Comparison of ENCODE assay signal across 8 cellular contexts in the genomic region with DNA sequence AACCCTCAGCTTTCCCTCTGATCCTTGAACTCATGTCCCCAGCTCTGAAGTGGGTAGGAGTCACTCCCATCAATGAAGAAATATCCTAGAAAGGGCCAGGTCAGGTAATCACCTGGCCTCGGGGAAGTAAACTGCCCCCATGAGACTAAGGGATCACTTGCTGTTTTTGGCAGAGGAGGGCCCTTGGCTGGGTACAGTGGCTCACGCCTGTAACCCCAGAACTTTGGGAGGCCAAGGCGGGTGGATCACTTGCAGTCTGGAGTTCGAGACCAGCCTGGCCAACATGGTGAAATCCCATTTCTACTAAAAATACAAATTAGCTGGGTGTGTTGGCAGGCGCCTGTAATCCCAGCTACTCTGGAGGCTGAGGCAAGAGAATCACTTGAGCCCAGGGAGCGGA. TPM values are rescaled to one million over a fixed set of nuclear protein-coding genes. Genes with fewer than 3 reads are reported as not detected.
A peak's percentile ranks its signal among the peaks of the same experiment; 100 is the strongest.
DNase-seq lines count a peak whose midpoint lies in the region; ATAC-seq and TF ChIP-seq lines count a peak whose summit lies in the region.
"Not testable (repeated sequence)": the region's sequence is repeated elsewhere in the genome, so short reads cannot be mapped to it uniquely, and the experiment has no call there.

No MANE protein-coding gene starts in this region.

- not testable (repeated sequence) for TF ChIP-seq EP300 in sigmoid colon (IDR thresholded peaks at IDR 0.05)

- WGBS in GM23248 (ENCODE audit: low coverage in 1 of 2, low lambda C conversion rate in 2 of 2, missing lambda C conversion rate in 2 of 2), 2 experiments = 92% methylated on average over 5 to 6 of the region's 6 CpGs
- 92 to 98% (median 94%) methylated on average over 6 of the region's 6 CpGs for WGBS in adrenal gland, 4 donors
- 96 to 98% methylated on average over 6 of the region's 6 CpGs for WGBS in sigmoid colon, 2 donors

- not testable (repeated sequence) for TF ChIP-seq CTCF in adrenal gland (IDR thresholded peaks at IDR 0.05); sigmoid colon (IDR thresholded peaks at IDR 0.05); vagina (IDR thresholded peaks at IDR 0.05)

- peak overlapping the region; percentile 62; the same call in 1 of the 2 replicates for H3K9ac ChIP-seq in GM23248

- not testable (repeated sequence) for H3K27me3 ChIP-seq in GM23248 (replicated peaks; ENCODE audit: insufficient read depth); adrenal gland; muscle layer of duodenum (ENCODE audit: low read depth, low read length); sigmoid colon; vagina

- H3K27ac ChIP-seq in GM23248 (peak overlapping the region; percentile 94), adrenal gland (peak overlapping the region in 4 of 5 donors; percentile 63 to 88 (median 79)), cingulate gyrus (ENCODE audit: low read depth, low read length) (peak overlapping the region; percentile 87), muscle layer of duodenum (ENCODE audit: low read length) (peak overlapping the region; percentile 64), sigmoid colon (peak overlapping the region in 3 of 4 donors; percentile 65 to 88 (median 77)), temporal lobe (ENCODE audit: low read depth, low read length) (peak overlapping the region; percentile 91), vagina (peak overlapping the region; percentile 79)

- ATAC-seq in Right ventricle myocardium inferior = not testable (repeated sequence)

- not testable (repeated sequence) for H3K4me3 ChIP-seq in GM23248; adrenal gland; muscle layer of duodenum (ENCODE audit: low read depth in 1 of 2, low read length in 2 of 2); sigmoid colon; vagina

- peaks cover 100% of the 10 kb centered on the region for H3K79me2 ChIP-seq in GM23248 (ENCODE audit: insufficient read depth)

- H3K9me3 ChIP-seq in GM23248 (ENCODE audit: low read depth); adrenal gland (replicated peaks in 1 of 3); muscle layer of duodenum (ENCODE audit: control insufficient read depth in 1 of 2, low read length in 2 of 2); sigmoid colon; vagina: not testable (repeated sequence)

- in situ Hi-C loops in GM23248 (cut with MboI) = not testable (repeated sequence)

- H2AFZ ChIP-seq in GM23248 = not testable (repeated sequence)

- H3K9me2 ChIP-seq in GM23248 (ENCODE audit: insufficient read depth) = not testable (repeated sequence)

- H3F3A ChIP-seq in GM23248 (ENCODE audit: insufficient read depth) = peaks cover 35% of the 10 kb centered on the region

- H4K20me1 ChIP-seq in GM23248 (ENCODE audit: insufficient read depth) = peaks cover 12% of the 10 kb centered on the region; the same call in 1 of the 2 replicates

- H3K36me3 ChIP-seq in GM23248 (ENCODE audit: low read depth) = peaks cover 28% of the 10 kb centered on the region; the same call in 1 of the 2 replicates
- peaks cover 0 to 44% of the 10 kb centered on the region in 2 donors for H3K36me3 ChIP-seq in adrenal gland (replicated peaks in 1 of 2)
- peaks cover 7 to 43% of the 10 kb centered on the region in 2 donors for H3K36me3 ChIP-seq in muscle layer of duodenum (ENCODE audit: control insufficient read depth in 1 of 2, insufficient read depth in 2 of 2, low read length in 2 of 2)
- peaks cover 0 to 40% (median 26%) of the 10 kb centered on the region in 4 donors for H3K36me3 ChIP-seq in sigmoid colon
- H3K36me3 ChIP-seq in vagina = peaks cover 0 to 31% of the 10 kb centered on the region in 2 donors

- DNase-seq in GM23248; adrenal gland; sigmoid colon; vagina (ENCODE audit: extremely low spot score in 2 of 2): not testable (repeated sequence)
- peak; percentile 26 for DNase-seq in Right ventricle myocardium inferior (ENCODE audit: missing footprints)

- H3K4me1 ChIP-seq in GM23248 (ENCODE audit: insufficient read depth) (peaks cover 39% of the 10 kb centered on the region), adrenal gland (replicated peaks in 1 of 2) (peaks cover 17 to 23% of the 10 kb centered on the region in 2 donors), muscle layer of duodenum (ENCODE audit: control insufficient read depth in 1 of 2, insufficient read depth in 2 of 2, low read length in 2 of 2) (peaks cover 0 to 25% of the 10 kb centered on the region in 2 donors), sigmoid colon (peaks cover 0 to 34% (median 22%) of the 10 kb centered on the region in 4 donors), vagina (peaks cover 37% of the 10 kb centered on the region)

- not testable (repeated sequence) for H3K4me2 ChIP-seq in GM23248 (ENCODE audit: unreplicated experiment)

- not testable (repeated sequence) for TF ChIP-seq POLR2A in adrenal gland (IDR thresholded peaks at IDR 0.05); sigmoid colon (IDR thresholded peaks at IDR 0.05); vagina (IDR thresholded peaks at IDR 0.05)

- intact Hi-C loops in adrenal gland (cut with DNase I) = loop anchor here in 1 of 2 donors (10.0 kb wide), 1 partner anchor 49 kb away; no protein-coding TSS in a partner anchor
- intact Hi-C loops in Right ventricle myocardium inferior (cut with DNase I); sigmoid colon (cut with DNase I); vagina (cut with DNase I): not testable (repeated sequence)

RNA-seq across cellular contexts. Expression of a gene that starts 8.8 kb away (rescaled TPM):
- 37.7 and 48.5 TPM in 2 replicates for total RNA-seq in GM23248 (2014; rRNA removed; shearing (Covaris generic))
- polyA plus RNA-seq in GM23248 (2016; fragmentation: Nextera tagmentation; extraction: Ambion mirVana) (39.9 and 41.3 TPM in 2 replicates), adrenal gland (100 to 1,000 TPM in 1 of 3 donors, 10 to 100 TPM in 2; 57.8 to 115 (median 73.3) TPM), sigmoid colon (10 to 100 TPM; 28.8 to 48.9 (median 42.3) TPM)
- total RNA-seq in adrenal gland (10 to 100 TPM; 34.0 to 70.8 (median 54.1) TPM), Right ventricle myocardium inferior (35.4 TPM), sigmoid colon (10 to 100 TPM; 24.5 to 42.4 (median 32.2) TPM), temporal lobe (51.9 TPM), vagina (71.9 TPM)

RNA-seq across cellular contexts. Expression of a gene that starts 16.6 kb away (rescaled TPM):
- 53.4 and 59.4 TPM in 2 replicates for total RNA-seq in GM23248 (2014; rRNA removed; shearing (Covaris generic))
- 54.0 and 63.1 TPM in 2 replicates for polyA plus RNA-seq in GM23248 (2016; fragmentation: Nextera tagmentation; extraction: Ambion mirVana)
- total RNA-seq in adrenal gland = 10 to 100 TPM; 18.1 to 58.6 (median 38.7) TPM
- 100 to 1,000 TPM in 2 of 3 donors, 10 to 100 TPM in 1; 15.8 to 250 (median 126) TPM for polyA plus RNA-seq in adrenal gland
- 21.3 TPM for total RNA-seq in Right ventricle myocardium inferior
- 10 to 100 TPM; 27.5 to 53.7 (median 41.8) TPM for total RNA-seq in sigmoid colon
- polyA plus RNA-seq in sigmoid colon = 10 to 100 TPM in 2 of 3 donors, 1 to 10 TPM in 1; 9.6 to 38.3 (median 19.0) TPM
- total RNA-seq in temporal lobe = 23.8 TPM
- 57.7 TPM for total RNA-seq in vagina

RNA-seq across cellular contexts. Expression of a gene that starts 17.3 kb away (rescaled TPM):
- 52.9 and 119 TPM in 2 replicates for total RNA-seq in GM23248 (2014; rRNA removed; shearing (Covaris generic))
- 268 and 280 TPM in 2 replicates for polyA plus RNA-seq in GM23248 (2016; fragmentation: Nextera tagmentation; extraction: Ambion mirVana)
- 100 to 1,000 TPM in 2 of 8 donors, 10 to 100 TPM in 6; 30.0 to 201 (median 80.7) TPM for total RNA-seq in adrenal gland
- polyA plus RNA-seq in adrenal gland = 100 to 1,000 TPM; 131 to 170 (median 134) TPM
- total RNA-seq in Right ventricle myocardium inferior = 86.6 TPM
- 100 to 1,000 TPM in 1 of 4 donors, 10 to 100 TPM in 3; 50.8 to 106 (median 85.4) TPM for total RNA-seq in sigmoid colon
- polyA plus RNA-seq in sigmoid colon = 100 to 1,000 TPM in 1 of 3 donors, 10 to 100 TPM in 2; 93.8 to 115 (median 99.7) TPM
- total RNA-seq in temporal lobe = 58.8 TPM
- 131 TPM for total RNA-seq in vagina

RNA-seq across cellular contexts. Expression of a gene that starts 20.6 kb away (rescaled TPM):
- not detected in 2 replicates for total RNA-seq in GM23248 (2014; rRNA removed; shearing (Covaris generic))
- polyA plus RNA-seq in GM23248 (2016; fragmentation: Nextera tagmentation; extraction: Ambion mirVana) (not detected in 2 replicates), adrenal gland (1 to 10 TPM in 2 of 3 donors, under 1 TPM in 1; 0.99 to 6.8 (median 2.5) TPM), sigmoid colon (1 to 10 TPM in 1 of 3 donors, not detected in 2; 1.1 TPM)
- total RNA-seq in adrenal gland (1 to 10 TPM in 2 of 8 donors, under 1 TPM in 4, not detected in 2; 0.72 to 2.1 (median 0.90) TPM), Right ventricle myocardium inferior (0.54 TPM), sigmoid colon (not detected), temporal lobe (not detected), vagina (not detected)

RNA-seq across cellular contexts. Expression of a gene that starts 21.9 kb away (rescaled TPM):
- 27.9 and 37.9 TPM in 2 replicates for total RNA-seq in GM23248 (2014; rRNA removed; shearing (Covaris generic))
- 23.4 and 23.6 TPM in 2 replicates for polyA plus RNA-seq in GM23248 (2016; fragmentation: Nextera tagmentation; extraction: Ambion mirVana)
- total RNA-seq in adrenal gland = 10 to 100 TPM; 19.9 to 85.6 (median 44.7) TPM
- polyA plus RNA-seq in adrenal gland = 1 to 10 TPM; 8.4 to 8.6 (median 8.5) TPM
- total RNA-seq in Right ventricle myocardium inferior = 32.3 TPM
- total RNA-seq in sigmoid colon = 10 to 100 TPM; 63.9 to 85.6 (median 75.2) TPM
- 10 to 100 TPM; 16.2 to 23.4 (median 20.8) TPM for polyA plus RNA-seq in sigmoid colon
- total RNA-seq in temporal lobe = 16.7 TPM
- 50.6 TPM for total RNA-seq in vagina
